18 cellular contexts compared by ENCODE assay signal in genomic region chr16:14321542-14321941, GRCh38.
DNase-seq lines count a peak whose midpoint lies in the region; ATAC-seq and TF ChIP-seq lines count a peak whose summit lies in the region.
"Had no signal": no experiment of that assay in that cellular context is flagged by ENCODE, and none has a peak within 500 bp of the region (broad histone marks: within the 10 kb centered on the region; RNA-seq: fewer than 3 reads in every experiment).

No MANE protein-coding gene starts in this region.

- DNase-seq in NCI-H1092 (lab: John Stamatoyannopoulos, UW) (peak; percentile 98), NCI-H2196 treated with DMSO at 0.1 percent for 48 hours (lab: John Stamatoyannopoulos, UW; ENCODE audit: unreplicated experiment) (peak; percentile 98), Right ventricle myocardium superior (peak; percentile 78), gastrocnemius medialis (no peak), erythroblast (lab: John Stamatoyannopoulos, UW) (no peak)
- DNase-seq in stimulated activated naive CD4-positive, alpha-beta T cell (lab: John Stamatoyannopoulos, UW) = no peak
- DNase-seq: activated CD4-positive, alpha-beta T cell treated with anti-CD3 and anti-CD28 coated beads for 48 hours; activated CD8-positive, alpha-beta memory T cell treated with anti-CD3 and anti-CD28 coated beads, Interleukin-2, amount 50 U/mL, for 48 hours; activated naive CD4-positive, alpha-beta T cell treated with anti-CD3 and anti-CD28 coated beads for 36 hours; dermis blood vessel endothelial cell; DMS153; esophagus squamous epithelium; left cardiac atrium; NCI-H1930; SIG-M5; stomach had no signal

- H3K27ac ChIP-seq in gastrocnemius medialis = peak overlapping the region; percentile 59 to 99 (median 96)
- H3K27ac ChIP-seq: esophagus squamous epithelium, hepatocyte, stomach had no signal

- no peak for TF ChIP-seq CTCF in gastrocnemius medialis (IDR thresholded peaks at IDR 0.05 in 4 of 5, conservative IDR thresholded peaks at IDR 0.05 in 1 of 5)

- no peaks in the 10 kb centered on the region for H3K27me3 ChIP-seq in gastrocnemius medialis
- H3K27me3 ChIP-seq: esophagus squamous epithelium, hepatocyte, stomach had no signal

- in situ Hi-C loops in gastrocnemius medialis (cut with MboI; ENCODE audit: low sequenced_read_pairs in 4 of 4) = loop anchor here in 1 of 4 donors (25.0 kb wide), 1 partner anchor 91 kb away; no protein-coding TSS in a partner anchor

- no peaks in the 10 kb centered on the region for H3K36me3 ChIP-seq in gastrocnemius medialis
- H3K36me3 ChIP-seq: esophagus squamous epithelium, stomach had no signal

- H3K9me3 ChIP-seq in gastrocnemius medialis = no peaks in the 10 kb centered on the region
- H3K9me3 ChIP-seq: esophagus squamous epithelium, stomach had no signal

- intact Hi-C loops in Right ventricle myocardium superior (cut with DNase I) = no loop called here
- intact Hi-C loops in gastrocnemius medialis (cut with DNase I; ENCODE audit: low total_unique reads) = no loop called here

- ATAC-seq in Right ventricle myocardium superior (ENCODE audit: poor library complexity) (peak; percentile 84), gastrocnemius medialis (no peak), HG03196 (IDR thresholded peaks at IDR 0.05; ENCODE audit: unreplicated experiment) (no peak)

- no peak for TF ChIP-seq POLR2A in gastrocnemius medialis (IDR thresholded peaks at IDR 0.05)
- TF ChIP-seq POLR2A in erythroblast (IDR thresholded peaks at IDR 0.05; ENCODE audit: low read length) = no peak

- H3K4me1 ChIP-seq in gastrocnemius medialis = peaks cover 40 to 57% of the 10 kb centered on the region in 2 donors

- H3K4me3 ChIP-seq in gastrocnemius medialis = no peak overlapping the region
- H3K4me3 ChIP-seq: esophagus squamous epithelium, hepatocyte, stomach had no signal

Comparison
In these comparisons a context has a peak if more than half of its experiments do, and no peak if none do; other contexts are left out.
1. DNase-seq: peak in NCI-H1092 (single experiment), NCI-H2196 treated with DMSO at 0.1 percent for 48 hours (single experiment) and Right ventricle myocardium superior (single experiment); none in gastrocnemius medialis (0 of 2), erythroblast (0 of 2) and stimulated activated naive CD4-positive, alpha-beta T cell (0 of 6).